Comparison of ENCODE assay signal across 29 cellular contexts in the genomic region with DNA sequence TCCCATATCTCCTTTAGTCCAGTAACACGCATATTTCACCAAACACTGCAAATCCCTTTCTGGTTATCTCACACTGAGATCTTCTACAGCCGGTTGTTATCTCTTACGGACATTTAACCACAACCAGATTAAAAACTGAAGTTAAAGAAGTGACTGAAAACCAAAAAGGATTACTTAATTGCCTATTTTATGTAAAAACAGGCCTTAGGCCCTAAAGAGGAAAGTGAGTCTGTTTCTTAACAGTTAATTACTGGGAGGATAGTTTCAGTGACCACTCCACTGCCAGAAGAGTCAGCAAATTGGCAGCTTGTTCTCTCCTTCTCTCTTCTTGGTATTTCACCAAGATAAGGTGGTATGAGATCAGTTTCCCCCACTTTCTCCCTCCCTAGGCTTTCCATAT.
DNase-seq lines count a peak whose midpoint lies in the region; ATAC-seq and TF ChIP-seq lines count a peak whose summit lies in the region.
"Had no signal": no experiment of that assay in that cellular context is flagged by ENCODE, and none has a peak within 500 bp of the region (broad histone marks: within the 10 kb centered on the region; RNA-seq: fewer than 3 reads in every experiment).

No MANE protein-coding gene starts in this region.

- no peak overlapping the region for H3K14ac ChIP-seq in neuronal stem cell (ENCODE audit: low read length)

- H3K23ac ChIP-seq in neuronal stem cell (ENCODE audit: low read depth, low read length, poor library complexity) = no peak overlapping the region

- no peak overlapping the region for H2BK120ac ChIP-seq in neuronal stem cell (ENCODE audit: low read depth, low read length)

- no peaks in the 10 kb centered on the region for H3K36me3 Mint-ChIP-seq in HFFc6 (ENCODE audit: low read depth)
- H3K36me3 Mint-ChIP-seq: activated naive CD4-positive, alpha-beta T cell treated with anti-CD3 and anti-CD28 coated beads, Interleukin-2, amount 50 U/mL, for 24 hours; IgD-negative memory B cell; WTC11 had no signal

- peak overlapping the region; percentile 45; the same call in 1 of the 2 replicates for H3K27ac Mint-ChIP-seq in HFFc6
- H3K27ac Mint-ChIP-seq: activated CD4-positive, alpha-beta T cell treated with anti-CD3 and anti-CD28 coated beads, Interleukin-2, amount 10 ng/mL, durations not matched to agents 7 days and 5 days; activated naive CD4-positive, alpha-beta T cell treated with anti-CD3 and anti-CD28 coated beads, Interleukin-2, amount 50 U/mL, for 24 hours; IgD-negative memory B cell; immature natural killer cell; progenitor cell of endocrine pancreas; WTC11 had no signal

- no peak overlapping the region for H2AK5ac ChIP-seq in neuronal stem cell (ENCODE audit: low read depth, low read length)

- H3K9me3 Mint-ChIP-seq in HFFc6 = no peaks in the 10 kb centered on the region
- H3K9me3 Mint-ChIP-seq: activated CD4-positive, alpha-beta T cell treated with anti-CD3 and anti-CD28 coated beads, Interleukin-2, amount 10 ng/mL, durations not matched to agents 7 days and 5 days; WTC11 had no signal

- no peak overlapping the region for H2BK15ac ChIP-seq in neuronal stem cell (ENCODE audit: low read length)

- H2BK12ac ChIP-seq in neuronal stem cell (ENCODE audit: low read length) = no peak overlapping the region

- H4K8ac ChIP-seq in neuronal stem cell (ENCODE audit: low read depth, low read length) = no peak overlapping the region

- no peak overlapping the region for H3K4ac ChIP-seq in neuronal stem cell (ENCODE audit: low read length)

- H3K4me3 ChIP-seq in fibroblast of the aortic adventitia (ENCODE audit: low read depth, low read length) (no peak overlapping the region), neuronal stem cell (ENCODE audit: low read length in 2 of 2) (no peak overlapping the region)
- H3K4me3 ChIP-seq: breast epithelium, dorsolateral prefrontal cortex, esophagus squamous epithelium, right lobe of liver, SJCRH30, transverse colon had no signal

- no CpG with 5 or more reads among the region's 3 CpGs for WGBS in neuronal stem cell (ENCODE audit: extremely low coverage in 2 of 2, insufficient read length in 2 of 2, insufficient replicate concordance in 1 of 2), 2 donors

- H4K91ac ChIP-seq in neuronal stem cell (ENCODE audit: low read depth, low read length, poor library complexity) = no peak overlapping the region

- H3K27me3 ChIP-seq in neuronal stem cell (ENCODE audit: control insufficient read depth in 3 of 3, insufficient read depth in 3 of 3, low read depth in 1 of 3, low read length in 3 of 3) = no peaks in the 10 kb centered on the region
- H3K27me3 ChIP-seq: BE2C, breast epithelium, dorsolateral prefrontal cortex, esophagus squamous epithelium, right lobe of liver, SJCRH30, transverse colon had no signal

- no peak overlapping the region for H3K9ac ChIP-seq in neuronal stem cell (ENCODE audit: low read depth, low read length, poor library complexity)

- peak overlapping the region; percentile 28 for H3K4me3 Mint-ChIP-seq in HFFc6
- H3K4me3 Mint-ChIP-seq: activated CD4-positive, alpha-beta T cell treated with anti-CD3 and anti-CD28 coated beads, Interleukin-2, amount 10 ng/mL, durations not matched to agents 7 days and 5 days; activated naive CD4-positive, alpha-beta T cell treated with anti-CD3 and anti-CD28 coated beads, Interleukin-2, amount 50 U/mL, for 24 hours; IgD-negative memory B cell; immature natural killer cell; WTC11 had no signal

- DNase-seq in HFFc6 = peak; percentile 18
- peak; percentile 11 for DNase-seq in OCI-M1 (lab: John Stamatoyannopoulos, UW)
- DNase-seq in fibroblast of the aortic adventitia (ENCODE audit: low read depth) = peak; percentile 56
- DNase-seq in neuronal stem cell (ENCODE audit: low spot score) = no peak
- DNase-seq in stimulated activated CD4-positive, alpha-beta T cell treated with anti-CD3 and anti-CD28 coated beads, Interleukin-4, amount 100 ng/mL, for 24 hours = no peak
- no peak for DNase-seq in NCI-H510A treated with DMSO at 0.1 percent for 48 hours (lab: John Stamatoyannopoulos, UW)
- no peak for DNase-seq in NCI-H446 (lab: John Stamatoyannopoulos, UW)
- DNase-seq: activated CD4-positive, alpha-beta T cell treated with anti-CD3 and anti-CD28 coated beads, Interleukin-2, amount 10 ng/mL, durations not matched to agents 7 days and 5 days; BE2C; DMS153; dorsolateral prefrontal cortex; esophagus squamous epithelium; immature natural killer cell; left colon; NCI-H1417; NCI-H2029 treated with DMSO at 0.1 percent for 48 hours; right lobe of liver; RPMI8226; SJCRH30; stimulated activated CD4-positive, alpha-beta T cell treated with anti-CD3 and anti-CD28 coated beads, Interleukin-4, amount 100 ng/mL, for 4 hours; T-helper 9 cell; transverse colon had no signal

- peaks cover 34% of the 10 kb centered on the region for H3K4me1 Mint-ChIP-seq in HFFc6 (ENCODE audit: low read depth)
- H3K4me1 Mint-ChIP-seq: activated CD4-positive, alpha-beta T cell treated with anti-CD3 and anti-CD28 coated beads, Interleukin-2, amount 10 ng/mL, durations not matched to agents 7 days and 5 days; activated naive CD4-positive, alpha-beta T cell treated with anti-CD3 and anti-CD28 coated beads, Interleukin-2, amount 50 U/mL, for 24 hours; IgD-negative memory B cell; immature natural killer cell; WTC11 had no signal

- H2BK5ac ChIP-seq in neuronal stem cell (ENCODE audit: low read length) = no peak overlapping the region

- no peaks in the 10 kb centered on the region for H3K27me3 Mint-ChIP-seq in HFFc6 (ENCODE audit: insufficient read depth)
- H3K27me3 Mint-ChIP-seq: activated CD4-positive, alpha-beta T cell treated with anti-CD3 and anti-CD28 coated beads, Interleukin-2, amount 10 ng/mL, durations not matched to agents 7 days and 5 days; activated naive CD4-positive, alpha-beta T cell treated with anti-CD3 and anti-CD28 coated beads, Interleukin-2, amount 50 U/mL, for 24 hours; IgD-negative memory B cell; progenitor cell of endocrine pancreas had no signal

- H3K79me1 ChIP-seq in neuronal stem cell (ENCODE audit: low read depth, low read length) = no peaks in the 10 kb centered on the region

- TF ChIP-seq CTCF in HFFc6 (IDR thresholded peaks at IDR 0.05) (no peak), fibroblast of the aortic adventitia (IDR thresholded peaks at IDR 0.05; ENCODE audit: insufficient read depth, low read length) (no peak)

- H3K4me1 ChIP-seq in neuronal stem cell (ENCODE audit: control insufficient read depth in 2 of 2, insufficient read depth in 1 of 2, low read depth in 1 of 2, low read length in 2 of 2) = no peaks in the 10 kb centered on the region
- H3K4me1 ChIP-seq: BE2C, breast epithelium, esophagus squamous epithelium, right lobe of liver, transverse colon had no signal

- H3K9me3 ChIP-seq in neuronal stem cell (replicated peaks in 1 of 2; ENCODE audit: control insufficient read depth in 2 of 2, insufficient read depth in 1 of 2, low read depth in 1 of 2, low read length in 2 of 2) = no peaks in the 10 kb centered on the region
- H3K9me3 ChIP-seq: BE2C, breast epithelium, esophagus squamous epithelium, right lobe of liver, SJCRH30, transverse colon had no signal

- H3K18ac ChIP-seq in neuronal stem cell (ENCODE audit: low read length) = no peak overlapping the region

- H2AFZ ChIP-seq in neuronal stem cell (ENCODE audit: low read length) = peak overlapping the region; percentile 29

- no peak overlapping the region for H3K27ac ChIP-seq in neuronal stem cell (replicated peaks; ENCODE audit: low read length)
- H3K27ac ChIP-seq: breast epithelium, dorsolateral prefrontal cortex, esophagus squamous epithelium, right lobe of liver, SJCRH30, transverse colon had no signal

- ATAC-seq in GM19328 (IDR thresholded peaks at IDR 0.05; ENCODE audit: unreplicated experiment) = no peak
- ATAC-seq: HCT116, left colon, right lobe of liver, WTC11 had no signal

- no peak overlapping the region for H3K4me2 ChIP-seq in neuronal stem cell (ENCODE audit: insufficient read depth, low read length, poor library complexity, severe bottlenecking)

- no peaks in the 10 kb centered on the region for H3K36me3 ChIP-seq in neuronal stem cell (replicated peaks in 1 of 2; ENCODE audit: control insufficient read depth in 2 of 2, insufficient read depth in 2 of 2, low read length in 2 of 2)
- H3K36me3 ChIP-seq: BE2C, breast epithelium, esophagus squamous epithelium, right lobe of liver, SJCRH30, transverse colon had no signal

Comparison
In these comparisons a context has a peak if more than half of its experiments do, and no peak if none do; other contexts are left out.
1. DNase-seq: peak in HFFc6 (single experiment), OCI-M1 (single experiment) and fibroblast of the aortic adventitia (single experiment); none in neuronal stem cell (single experiment), stimulated activated CD4-positive, alpha-beta T cell treated with anti-CD3 and anti-CD28 coated beads, Interleukin-4, amount 100 ng/mL, for 24 hours (single experiment), NCI-H510A treated with DMSO at 0.1 percent for 48 hours (single experiment) and NCI-H446 (0 of 2).